Comparison of ENCODE assay signal across 11 cellular contexts in genomic region chr2:45813003-45813601, GRCh38.
DNase-seq lines count a peak whose midpoint lies in the region; ATAC-seq and TF ChIP-seq lines count a peak whose summit lies in the region.
"Had no signal": no experiment of that assay in that cellular context is flagged by ENCODE, and none has a peak within 500 bp of the region (broad histone marks: within the 10 kb centered on the region; RNA-seq: fewer than 3 reads in every experiment).

No MANE protein-coding gene starts in this region.

- peak; percentile 90 for DNase-seq in DMS79 (lab: John Stamatoyannopoulos, UW)
- peak; percentile 56 for DNase-seq in NCI-H2171 (lab: John Stamatoyannopoulos, UW)
- peak; percentile 51 to 96 for DNase-seq in dermis microvascular lymphatic vessel endothelial cell (ENCODE audit: low read depth in 2 of 2)
- DNase-seq in testis: no peak
- DNase-seq in left colon: no peak
- DNase-seq in Caco-2: no peak
- DNase-seq: activated CD8-positive, alpha-beta T cell treated with anti-CD3 and anti-CD28 coated beads, Interleukin-2, amount 10 ng/mL, durations not matched to agents 7 days and 5 days; central memory CD4-positive, alpha-beta T cell had no signal

- H3K4me1 ChIP-seq in muscle layer of duodenum (ENCODE audit: control insufficient read depth in 1 of 2, insufficient read depth in 2 of 2, low read length in 2 of 2): peaks cover 21 to 33% of the 10 kb centered on the region in 2 donors
- peaks cover 13% of the 10 kb centered on the region for H3K4me1 ChIP-seq in testis
- no peaks in the 10 kb centered on the region for H3K4me1 ChIP-seq in Caco-2

- H3K36me3 ChIP-seq in muscle layer of duodenum (ENCODE audit: control insufficient read depth in 1 of 2, insufficient read depth in 2 of 2, low read length in 2 of 2) (no peaks in the 10 kb centered on the region), testis (ENCODE audit: low read depth, missing control alignments) (no peaks in the 10 kb centered on the region), Caco-2 (ENCODE audit: control insufficient read depth, insufficient read depth, low read length) (no peaks in the 10 kb centered on the region)

- ATAC-seq in left colon: no peak
- ATAC-seq in GM19455 (IDR thresholded peaks at IDR 0.05; ENCODE audit: unreplicated experiment): no peak
- ATAC-seq: activated CD8-positive, alpha-beta T cell treated with anti-CD3 and anti-CD28 coated beads, Interleukin-2, amount 10 ng/mL, durations not matched to agents 7 days and 5 days had no signal

- H3K4me3 ChIP-seq in muscle layer of duodenum (ENCODE audit: low read depth in 1 of 2, low read length in 2 of 2): no peak overlapping the region
- H3K4me3 ChIP-seq in testis: no peak overlapping the region
- H3K4me3 ChIP-seq in Caco-2 (ENCODE audit: low read depth, low read length): no peak overlapping the region

- CTCF ChIA-PET in Caco-2 (lab: Charles Lee): no interaction called here

- TF ChIP-seq POLR2A in testis (IDR thresholded peaks at IDR 0.05): no peak

- H3K27ac Mint-ChIP-seq in Caco-2 (ENCODE audit: unreplicated experiment): no peak overlapping the region
- H3K27ac Mint-ChIP-seq: activated CD8-positive, alpha-beta T cell treated with anti-CD3 and anti-CD28 coated beads, Interleukin-2, amount 10 ng/mL, durations not matched to agents 7 days and 5 days had no signal

- POLR2A ChIA-PET in Caco-2 (lab: Charles Lee): no interaction called here

- no peaks in the 10 kb centered on the region for H3K9me3 Mint-ChIP-seq in Caco-2 (ENCODE audit: unreplicated experiment)

- intact Hi-C loops in testis (cut with DNase I; ENCODE audit: low total_unique reads): no loop called here
- intact Hi-C loops in left colon (cut with DNase I, micrococcal nuclease): no loop called here
- intact Hi-C loops in Caco-2 (cut with micrococcal nuclease; ENCODE audit: unreplicated experiment): no loop called here

- H3K27me3 ChIP-seq in muscle layer of duodenum (ENCODE audit: low read depth, low read length): no peaks in the 10 kb centered on the region
- no peaks in the 10 kb centered on the region for H3K27me3 ChIP-seq in testis
- 0 out of 2 replicates have a peak, but pooled peaks cover 2% of the 10 kb centered on the region for H3K27me3 ChIP-seq in Caco-2 (replicated peaks; ENCODE audit: control insufficient read depth, insufficient read depth, low read length)

- peaks cover 12% of the 10 kb centered on the region for H3K27me3 Mint-ChIP-seq in Caco-2 (ENCODE audit: insufficient read depth, unreplicated experiment)

- no peaks in the 10 kb centered on the region for H3K4me1 Mint-ChIP-seq in Caco-2 (ENCODE audit: low read depth, unreplicated experiment)

- WGBS in testis, 2 donors: 59 to 66% methylated on average over 8 of the region's 8 CpGs

- no peaks in the 10 kb centered on the region for H3K36me3 Mint-ChIP-seq in Caco-2 (ENCODE audit: insufficient read depth, unreplicated experiment)

- H3K27ac ChIP-seq in muscle layer of duodenum (ENCODE audit: low read length) (peak overlapping the region; percentile 73), testis (no peak overlapping the region)
- H3K27ac ChIP-seq: parathyroid adenoma had no signal

- H3K4me3 Mint-ChIP-seq in Caco-2 (ENCODE audit: unreplicated experiment): no peak overlapping the region
- H3K4me3 Mint-ChIP-seq: activated CD8-positive, alpha-beta T cell treated with anti-CD3 and anti-CD28 coated beads, Interleukin-2, amount 10 ng/mL, durations not matched to agents 7 days and 5 days had no signal

- TF ChIP-seq CTCF in testis (IDR thresholded peaks at IDR 0.05) (no peak), Caco-2 (IDR thresholded peaks at IDR 0.05; ENCODE audit: insufficient read depth in 1 of 2, low read depth in 1 of 2, low read length in 1 of 2, severe bottlenecking in 1 of 2, unreplicated experiment in 1 of 2) (no peak)

- H3K9me3 ChIP-seq in muscle layer of duodenum (ENCODE audit: control insufficient read depth in 1 of 2, low read length in 2 of 2) (no peaks in the 10 kb centered on the region), testis (no peaks in the 10 kb centered on the region), Caco-2 (no peaks in the 10 kb centered on the region)

- no TSS peak for BruUV-seq in Caco-2 (replicated peaks; lab: Mats Ljungman, UMichigan)

Comparison
In these comparisons a context has a peak if more than half of its experiments do, and no peak if none do; other contexts are left out.
1. DNase-seq: peak in DMS79 (single experiment), NCI-H2171 (single experiment) and dermis microvascular lymphatic vessel endothelial cell (2 of 2); none in testis (single experiment), left colon (0 of 2) and Caco-2 (0 of 2).